In the genomic region with DNA sequence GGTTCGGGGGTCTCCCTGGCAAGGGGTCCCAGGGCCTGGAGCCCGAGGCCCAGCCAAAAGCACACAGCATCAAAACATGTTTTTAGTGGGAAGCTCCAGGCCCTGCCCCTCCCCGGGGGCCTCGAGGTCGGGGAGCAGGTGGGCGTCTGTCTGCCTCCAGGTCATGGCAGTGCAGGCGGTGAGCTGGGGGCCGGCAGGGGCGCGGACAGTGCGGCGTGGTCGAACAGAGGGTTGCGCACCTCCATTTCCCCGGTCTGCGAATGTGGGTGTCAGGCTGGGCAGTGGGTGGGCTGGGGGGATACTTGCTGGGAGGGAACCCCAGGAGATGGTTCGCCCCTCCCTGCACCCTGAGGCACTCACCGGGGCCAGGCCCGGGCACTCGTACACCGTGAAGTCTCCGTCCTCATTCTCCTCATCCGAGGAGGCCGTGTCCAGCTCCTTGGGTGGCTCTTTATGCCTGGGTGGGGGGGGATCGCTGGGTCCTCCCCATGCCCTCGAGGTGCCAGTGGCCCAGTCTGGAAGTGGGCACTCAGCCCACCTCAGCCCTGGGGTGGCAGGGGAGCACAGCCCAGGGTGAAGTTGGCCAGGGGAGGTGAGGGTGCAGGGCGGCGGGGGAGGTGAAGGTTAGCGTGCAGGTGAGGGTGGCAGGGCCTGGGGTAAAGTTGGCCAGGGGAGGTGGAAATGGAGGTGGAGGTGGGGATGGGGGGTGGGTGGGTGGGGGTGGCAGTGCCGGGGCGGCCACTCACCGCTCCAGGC, we compare ENCODE assay signal across 18 cellular contexts. TPM values are rescaled to one million over a fixed set of nuclear protein-coding genes. Genes with fewer than 3 reads are reported as not detected.
DNase-seq lines count a peak whose midpoint lies in the region; ATAC-seq and TF ChIP-seq lines count a peak whose summit lies in the region.
"Had no signal": no experiment of that assay in that cellular context is flagged by ENCODE, and none has a peak within 500 bp of the region (broad histone marks: within the 10 kb centered on the region; RNA-seq: fewer than 3 reads in every experiment).

No MANE protein-coding gene starts in this region.

- peaks cover 6% of the 10 kb centered on the region for H3K4me1 ChIP-seq in Caco-2
- H3K4me1 ChIP-seq in HEK293 (ENCODE audit: control insufficient read depth, insufficient read depth, low read length), result peaks cover 2% of the 10 kb centered on the region; the same call in 1 of the 2 replicates
- H3K4me1 ChIP-seq in mammary epithelial cell (ENCODE audit: insufficient read depth, low read length), result peaks cover 16% of the 10 kb centered on the region

- dilution Hi-C loops in mammary epithelial cell (cut with HindIII; ENCODE audit: low sequenced_read_pairs), result no loop called here

- H3K27ac ChIP-seq in HEK293 (ENCODE audit: extremely low read depth, low read depth, low read length) (no peak overlapping the region), mammary epithelial cell (ENCODE audit: insufficient read depth, low read depth, low read length) (no peak overlapping the region)

- H3K4me3 ChIP-seq in Caco-2 (ENCODE audit: low read depth, low read length) (no peak overlapping the region), HEK293 (ENCODE audit: low read depth, low read length) (no peak overlapping the region), mammary epithelial cell (replicated peaks in 1 of 3; ENCODE audit: insufficient read depth in 1 of 3, low read depth in 2 of 3, low read length in 3 of 3) (no peak overlapping the region)
- H3K4me3 ChIP-seq: GM23338 had no signal

- BruUV-seq in Caco-2 (replicated peaks; lab: Mats Ljungman, UMichigan), result TSS peak; percentile 45
- BruUV-seq in mammary epithelial cell (replicated peaks; lab: Mats Ljungman, UMichigan), result TSS peak; percentile 66

- H3K36me3 ChIP-seq in Caco-2 (ENCODE audit: control insufficient read depth, insufficient read depth, low read length), result no peaks in the 10 kb centered on the region
- peaks cover 0 to 30% of the 10 kb centered on the region in 2 experiments; a peak in 1 of 3 replicates for H3K36me3 ChIP-seq in HEK293 (ENCODE audit: control insufficient read depth in 2 of 2, insufficient read depth in 1 of 2, low read length in 2 of 2)
- H3K36me3 ChIP-seq in mammary epithelial cell (ENCODE audit: insufficient read depth, low read length), result no peaks in the 10 kb centered on the region

- no peak overlapping the region for H3K4me3 Mint-ChIP-seq in Caco-2 (ENCODE audit: unreplicated experiment)
- H3K4me3 Mint-ChIP-seq: CD4-positive, CD25-positive, alpha-beta regulatory T cell; CD8-positive, alpha-beta memory T cell; GM23338 had no signal

- no peak overlapping the region for H2AFZ ChIP-seq in mammary epithelial cell (ENCODE audit: low read depth, low read length)
- H2AFZ ChIP-seq: GM23338 had no signal

- TF ChIP-seq CTCF in Caco-2 (IDR thresholded peaks at IDR 0.05; ENCODE audit: insufficient read depth in 1 of 2, low read depth in 1 of 2, low read length in 1 of 2, severe bottlenecking in 1 of 2, unreplicated experiment in 1 of 2) (no peak), HEK293 (tag by site-specific recombination; IDR thresholded peaks at IDR 0.05) (no peak), mammary epithelial cell (conservative IDR thresholded peaks at IDR 0.05 in 1 of 2, IDR thresholded peaks at IDR 0.05 in 1 of 2; ENCODE audit: extremely low read depth in 1 of 2, insufficient read depth in 1 of 2, low read depth in 1 of 2, low read length in 2 of 2) (no peak)

- H3K36me3 Mint-ChIP-seq in Caco-2 (ENCODE audit: insufficient read depth, unreplicated experiment), result peaks cover 18% of the 10 kb centered on the region
- H3K36me3 Mint-ChIP-seq: CD4-positive, CD25-positive, alpha-beta regulatory T cell; CD8-positive, alpha-beta memory T cell had no signal

- no peaks in the 10 kb centered on the region for H3K9me3 Mint-ChIP-seq in Caco-2 (ENCODE audit: unreplicated experiment)
- H3K9me3 Mint-ChIP-seq: CD4-positive, CD25-positive, alpha-beta regulatory T cell; CD8-positive, alpha-beta memory T cell; GM23338 had no signal

- no peaks in the 10 kb centered on the region for H4K20me1 ChIP-seq in mammary epithelial cell (ENCODE audit: insufficient read depth, low read length)

- H3K79me2 ChIP-seq in mammary epithelial cell (ENCODE audit: insufficient read depth, low read length), result peaks cover 7% of the 10 kb centered on the region

- no peak for ATAC-seq in GM19395 (IDR thresholded peaks at IDR 0.05; ENCODE audit: unreplicated experiment)
- ATAC-seq: GM23338 had no signal

- H3K9me3 ChIP-seq in Caco-2, result no peaks in the 10 kb centered on the region
- no peaks in the 10 kb centered on the region for H3K9me3 ChIP-seq in HEK293 (ENCODE audit: control insufficient read depth, insufficient read depth, low read depth, low read length)
- no peaks in the 10 kb centered on the region for H3K9me3 ChIP-seq in mammary epithelial cell (replicated peaks; ENCODE audit: insufficient read depth, low read length)
- H3K9me3 ChIP-seq: BE2C had no signal

- H3K9ac ChIP-seq in mammary epithelial cell (ENCODE audit: insufficient read depth, low read length), result no peak overlapping the region

- H3K27me3 ChIP-seq in Caco-2 (replicated peaks; ENCODE audit: control insufficient read depth, insufficient read depth, low read length), result no peaks in the 10 kb centered on the region
- no peaks in the 10 kb centered on the region for H3K27me3 ChIP-seq in mammary epithelial cell (ENCODE audit: insufficient read depth, low read length)
- H3K27me3 ChIP-seq: BE2C had no signal

- no peak overlapping the region for H3K27ac Mint-ChIP-seq in Caco-2 (ENCODE audit: unreplicated experiment)
- H3K27ac Mint-ChIP-seq: CD4-positive, CD25-positive, alpha-beta regulatory T cell; CD8-positive, alpha-beta memory T cell; GM23338 had no signal

- H3K4me2 ChIP-seq in mammary epithelial cell (ENCODE audit: insufficient read depth, low read depth, low read length), result no peak overlapping the region
- H3K4me2 ChIP-seq: GM23338 had no signal

- no peak for DNase-seq in Caco-2
- DNase-seq in mammary epithelial cell, result no peak
- DNase-seq in HT-29 (ENCODE audit: low spot score), result no peak
- DNase-seq in OCI-M1 (lab: John Stamatoyannopoulos, UW), result no peak
- DNase-seq: ACHN; BE2C; C1 segment of cervical spinal cord; CD4-positive, CD25-positive, alpha-beta regulatory T cell; CD8-positive, alpha-beta memory T cell; COR-L47; DMS153; DMS79; GDM1 had no signal

- WGBS in mammary epithelial cell (ENCODE audit: low coverage, missing lambda C conversion rate), result 82% methylated on average over 9 of the region's 32 CpGs

- intact Hi-C loops in Caco-2 (cut with micrococcal nuclease; ENCODE audit: unreplicated experiment) (no loop called here), mammary epithelial cell (cut with micrococcal nuclease) (no loop called here)

- H3K27me3 Mint-ChIP-seq in Caco-2 (ENCODE audit: insufficient read depth, unreplicated experiment), result no peaks in the 10 kb centered on the region

- CTCF ChIA-PET in Caco-2 (lab: Charles Lee) (interaction anchor here (0.6 kb wide), 2 partner anchors 9 to 26 kb away, joined by 3 read pairs; no protein-coding TSS in a partner anchor), HEK293 (lab: Yijun Ruan, JAX) (interaction anchor here (0.6 to 2.5 kb wide), 3 partner anchors 11 to 28 kb away, joined by 5 to 24 read pairs (median 5); a partner anchor contains a TSS), mammary epithelial cell (lab: Charles Lee; ENCODE audit: low non-redundant PET) (no interaction called here)

- in situ Hi-C loops in mammary epithelial cell (cut with MboI; ENCODE audit: low sequenced_read_pairs in 2 of 2), result loop anchor here (10.0 to 25.0 kb wide), 2 partner anchors 252 to 255 kb away; a partner anchor contains a TSS

- no peaks in the 10 kb centered on the region for H3K4me1 Mint-ChIP-seq in Caco-2 (ENCODE audit: low read depth, unreplicated experiment)

- POLR2A ChIA-PET in Caco-2 (lab: Charles Lee) (no interaction called here), HEK293 (lab: Yijun Ruan, JAX) (no interaction called here)

TF ChIP-seq in HEK293, 187 proteins besides CTCF, POLR2A, EP300 and RAD21 (continues in another document):
- TF ChIP-seq ZNF677 (tag by site-specific recombination; IDR thresholded peaks at IDR 0.05), result no peak
- TF ChIP-seq, protein P1, sequence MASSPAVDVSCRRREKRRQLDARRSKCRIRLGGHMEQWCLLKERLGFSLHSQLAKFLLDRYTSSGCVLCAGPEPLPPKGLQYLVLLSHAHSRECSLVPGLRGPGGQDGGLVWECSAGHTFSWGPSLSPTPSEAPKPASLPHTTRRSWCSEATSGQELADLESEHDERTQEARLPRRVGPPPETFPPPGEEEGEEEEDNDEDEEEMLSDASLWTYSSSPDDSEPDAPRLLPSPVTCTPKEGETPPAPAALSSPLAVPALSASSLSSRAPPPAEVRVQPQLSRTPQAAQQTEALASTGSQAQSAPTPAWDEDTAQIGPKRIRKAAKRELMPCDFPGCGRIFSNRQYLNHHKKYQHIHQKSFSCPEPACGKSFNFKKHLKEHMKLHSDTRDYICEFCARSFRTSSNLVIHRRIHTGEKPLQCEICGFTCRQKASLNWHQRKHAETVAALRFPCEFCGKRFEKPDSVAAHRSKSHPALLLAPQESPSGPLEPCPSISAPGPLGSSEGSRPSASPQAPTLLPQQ (tag by site-specific recombination; IDR thresholded peaks at IDR 0.05), result no peak
- TF ChIP-seq ZNF114 (tag by site-specific recombination; IDR thresholded peaks at IDR 0.05), result no peak
- TF ChIP-seq GLIS2 (tag by site-specific recombination; IDR thresholded peaks at IDR 0.05), result peak; percentile 11; the same call in 1 of the 2 replicates
- TF ChIP-seq ZNF37A (tag by site-specific recombination; IDR thresholded peaks at IDR 0.05), result no peak
- no peak for TF ChIP-seq ZBTB21 (tag by site-specific recombination; IDR thresholded peaks at IDR 0.05)
- no peak for TF ChIP-seq BCL11B (tag by site-specific recombination; IDR thresholded peaks at IDR 0.05; ENCODE audit: low read depth)

RNA-seq across cellular contexts. Expression of a gene that starts 6.2 kb away (rescaled TPM):
- total RNA-seq in Caco-2 (2022) (44.1 and 49.2 TPM in 2 replicates), mammary epithelial cell (10 to 100 TPM; 15.5 to 86.8 TPM)
- 19.3 TPM for polyA plus RNA-seq in mammary epithelial cell
- polyA minus RNA-seq in mammary epithelial cell, result 12.7 TPM
- 59.9 and 84.3 TPM in 2 replicates for total RNA-seq in HT-29 (2014; rRNA removed; shearing (Covaris generic))

RNA-seq across cellular contexts. Expression of a gene that starts 7.9 kb away (rescaled TPM):
- total RNA-seq in Caco-2 (2022) (not detected in 2 replicates), mammary epithelial cell (not detected)
- polyA plus RNA-seq in mammary epithelial cell, result not detected
- not detected for polyA minus RNA-seq in mammary epithelial cell
- 0.36 and 0.42 TPM in 2 replicates for total RNA-seq in HT-29 (2014; rRNA removed; shearing (Covaris generic))
- total RNA-seq: A172, Daoy, GM23338 had no signal
- polyA plus RNA-seq: GM23338 had no signal

RNA-seq across cellular contexts. Expression of a gene that starts 11.8 kb away (rescaled TPM):
- total RNA-seq in Caco-2 (2022) (22.6 and 27.3 TPM in 2 replicates), mammary epithelial cell (10 to 100 TPM; 28.8 to 44.3 TPM)
- 24.9 TPM for polyA plus RNA-seq in mammary epithelial cell
- polyA minus RNA-seq in mammary epithelial cell, result 45.9 TPM
- total RNA-seq in HT-29 (2014; rRNA removed; shearing (Covaris generic)), result 92.6 and 99.9 TPM in 2 replicates

RNA-seq across cellular contexts. Expression of a gene that starts 14.1 kb away (rescaled TPM):
- total RNA-seq in Caco-2 (2022) (2.9 and 3.4 TPM in 2 replicates), mammary epithelial cell (10 to 100 TPM; 15.5 to 19.5 TPM)
- polyA plus RNA-seq in mammary epithelial cell, result 3.5 TPM
- polyA minus RNA-seq in mammary epithelial cell, result 21.7 TPM
- 2.5 and 2.7 TPM in 2 replicates for total RNA-seq in HT-29 (2014; rRNA removed; shearing (Covaris generic))
- total RNA-seq: A172; CD4-positive, CD25-positive, alpha-beta regulatory T cell; CD8-positive, alpha-beta memory T cell; Daoy had no signal
- polyA plus RNA-seq: CD4-positive, CD25-positive, alpha-beta regulatory T cell; CD8-positive, alpha-beta memory T cell had no signal

RNA-seq across cellular contexts. Expression of a gene that starts 30.6 kb away (rescaled TPM):
- total RNA-seq in Caco-2 (2022), result 53.3 and 57.5 TPM in 2 replicates
- 1 to 10 TPM; 1.0 to 6.9 TPM for total RNA-seq in mammary epithelial cell
- 3.9 TPM for polyA plus RNA-seq in mammary epithelial cell
- 1.7 TPM for polyA minus RNA-seq in mammary epithelial cell
- 217 and 239 TPM in 2 replicates for total RNA-seq in HT-29 (2014; rRNA removed; shearing (Covaris generic))
